1 cellular context compared by ENCODE assay signal in genomic region chr2:120767486-120768005, GRCh38.
TF ChIP-seq lines count a peak whose summit lies in the region.

No MANE protein-coding gene starts in this region.

TF ChIP-seq in H1, 55 proteins besides CTCF, POLR2A, EP300 and RAD21:
- no peak for TF ChIP-seq CHD7 (IDR thresholded peaks at IDR 0.05; ENCODE audit: insufficient replicate concordance, low read length)
- TF ChIP-seq KDM1A (IDR thresholded peaks at IDR 0.05; ENCODE audit: borderline replicate concordance, low read length) = no peak
- no peak for TF ChIP-seq RXRA (IDR thresholded peaks at IDR 0.05; ENCODE audit: insufficient read depth, low read depth, low read length)
- TF ChIP-seq JUND (IDR thresholded peaks at IDR 0.05; ENCODE audit: low read length) = no peak
- no peak for TF ChIP-seq ZNF274 (IDR thresholded peaks at IDR 0.05; ENCODE audit: borderline replicate concordance, extremely low read depth, low read length)
- no peak for TF ChIP-seq POLR2AphosphoS5 (IDR thresholded peaks at IDR 0.05; ENCODE audit: low read depth, low read length)
- TF ChIP-seq CEBPB (IDR thresholded peaks at IDR 0.05; ENCODE audit: low read depth, low read length) = no peak
TF ChIP-seq in H1: peak in this region for 0.
